Comparison of ENCODE assay signal across 10 cellular contexts in genomic region chr7:81470724-81471379, GRCh38.
"Had no signal": no experiment of that assay in that cellular context is flagged by ENCODE, and none has a peak within 500 bp of the region (broad histone marks: within the 10 kb centered on the region; RNA-seq: fewer than 3 reads in every experiment).

No MANE protein-coding gene starts in this region.

- H3K27me3 ChIP-seq: neutrophil, transverse colon had no signal

- FAIRE-seq: frontal cortex had no signal

- H3K27ac ChIP-seq: epithelial cell of prostate, neutrophil, transverse colon had no signal

- H3K4me3 ChIP-seq: transverse colon had no signal

- H3K36me3 ChIP-seq: neutrophil, transverse colon had no signal

- H3K9me3 ChIP-seq: neutrophil, transverse colon had no signal

- DNase-seq: activated CD4-positive, CD25-positive, alpha-beta regulatory T cell; activated CD8-positive, alpha-beta memory T cell treated with anti-CD3 and anti-CD28 coated beads for 24 hours; activated gamma-delta T cell treated with Interleukin-2 at 50 U/mL for 16 hours; natural killer cell; stimulated activated CD4-positive, alpha-beta T cell treated with anti-CD3 and anti-CD28 coated beads, Interleukin-4, amount 100 ng/mL, for 24 hours; stimulated activated naive CD4-positive, alpha-beta T cell had no signal
